ENCODE assay signal across 16 cellular contexts in genomic region chr4:73891739-73892405, GRCh38. TPM values are rescaled to one million over a fixed set of nuclear protein-coding genes. Genes with fewer than 3 reads are reported as not detected.
DNase-seq lines count a peak whose midpoint lies in the region; FAIRE-seq and TF ChIP-seq lines count a peak whose summit lies in the region.
"Had no signal": no experiment of that assay in that cellular context is flagged by ENCODE, and none has a peak within 500 bp of the region (broad histone marks: within the 10 kb centered on the region; RNA-seq: fewer than 3 reads in every experiment).

No MANE protein-coding gene starts in this region.

- H3K9ac ChIP-seq in fibroblast of lung (ENCODE audit: insufficient read depth, low read length) = no peak overlapping the region
- H3K9ac ChIP-seq: BLaER1 treated with 17β-estradiol and CSF1 and Interleukin-3, amounts not matched to agents 10 nM and 100 nM had no signal

- no peak overlapping the region for H3K4me3 ChIP-seq in fibroblast of lung (replicated peaks in 1 of 4; ENCODE audit: control extremely low read depth in 1 of 4, insufficient read depth in 1 of 4, low read depth in 3 of 4, low read length in 4 of 4)
- no peak overlapping the region for H3K4me3 ChIP-seq in Peyer's patch
- H3K4me3 ChIP-seq: BLaER1 treated with 17β-estradiol and CSF1 and Interleukin-3, amounts not matched to agents 10 nM and 100 nM had no signal

- H3K4me3 Mint-ChIP-seq in HFFc6 (no peak overlapping the region), nephron (no peak overlapping the region)

- H4K20me1 ChIP-seq in fibroblast of lung (ENCODE audit: control insufficient read depth, extremely low read depth, insufficient read depth, low read length) = no peaks in the 10 kb centered on the region
- H4K20me1 ChIP-seq: BLaER1 treated with 17β-estradiol and CSF1 and Interleukin-3, amounts not matched to agents 10 nM and 100 nM had no signal

- H3K36me3 Mint-ChIP-seq in HFFc6 (ENCODE audit: low read depth) = no peaks in the 10 kb centered on the region
- H3K36me3 Mint-ChIP-seq in nephron (ENCODE audit: low read depth) = no peaks in the 10 kb centered on the region

- no peak overlapping the region for H3K4me2 ChIP-seq in fibroblast of lung (ENCODE audit: extremely low read depth, insufficient read depth, low read length)

- TF ChIP-seq POLR2A in GM12892 (IDR thresholded peaks at IDR 0.05; ENCODE audit: low read depth, low read length) = no peak
- no peak for TF ChIP-seq POLR2A in Peyer's patch (IDR thresholded peaks at IDR 0.05)

- H3K9me3 Mint-ChIP-seq in HFFc6 (no peaks in the 10 kb centered on the region), nephron (no peaks in the 10 kb centered on the region)

- H3K79me2 ChIP-seq in fibroblast of lung (ENCODE audit: control insufficient read depth, insufficient read depth, low read length) = no peaks in the 10 kb centered on the region

- H3K9me3 ChIP-seq in fibroblast of lung (ENCODE audit: control insufficient read depth, insufficient read depth, low read depth, low read length) (no peaks in the 10 kb centered on the region), Peyer's patch (no peaks in the 10 kb centered on the region)
- H3K9me3 ChIP-seq: BLaER1 treated with 17β-estradiol and CSF1 and Interleukin-3, amounts not matched to agents 10 nM and 100 nM had no signal

- H3K4me1 Mint-ChIP-seq in HFFc6 (ENCODE audit: low read depth) (peaks cover 33% of the 10 kb centered on the region), nephron (peaks cover 12% of the 10 kb centered on the region)

- no peak for FAIRE-seq in GM12892 (lab: Jason Lieb, UNC)

- no peak for TF ChIP-seq CTCF in HFFc6 (IDR thresholded peaks at IDR 0.05)
- TF ChIP-seq CTCF in fibroblast of lung (conservative IDR thresholded peaks at IDR 0.05 in 1 of 2, IDR thresholded peaks at IDR 0.05 in 1 of 2; ENCODE audit: low read depth in 1 of 2, low read length in 2 of 2) = no peak
- no peak for TF ChIP-seq CTCF in nephron (IDR thresholded peaks at IDR 0.05; ENCODE audit: unreplicated experiment in 3 of 3)
- no peak for TF ChIP-seq CTCF in Peyer's patch (IDR thresholded peaks at IDR 0.05)

- H3K27me3 ChIP-seq in fibroblast of lung (ENCODE audit: control insufficient read depth, insufficient read depth, low read length) (no peaks in the 10 kb centered on the region), Peyer's patch (no peaks in the 10 kb centered on the region)
- H3K27me3 ChIP-seq: BLaER1 treated with 17β-estradiol and CSF1 and Interleukin-3, amounts not matched to agents 10 nM and 100 nM had no signal

- H3K27ac ChIP-seq in fibroblast of lung (ENCODE audit: insufficient read depth, low read length) (no peak overlapping the region), Peyer's patch (no peak overlapping the region)
- H3K27ac ChIP-seq: BLaER1 treated with 17β-estradiol and CSF1 and Interleukin-3, amounts not matched to agents 10 nM and 100 nM had no signal

- H3K27me3 Mint-ChIP-seq in HFFc6 (ENCODE audit: insufficient read depth) (no peaks in the 10 kb centered on the region), nephron (ENCODE audit: low read depth) (peaks cover 4% of the 10 kb centered on the region)

- no peak overlapping the region for H2AFZ ChIP-seq in fibroblast of lung (ENCODE audit: low read length)

- no peaks in the 10 kb centered on the region for H3K36me3 ChIP-seq in fibroblast of lung (ENCODE audit: control insufficient read depth, insufficient read depth, low read length)
- no peaks in the 10 kb centered on the region for H3K36me3 ChIP-seq in Peyer's patch
- H3K36me3 ChIP-seq: BLaER1 treated with 17β-estradiol and CSF1 and Interleukin-3, amounts not matched to agents 10 nM and 100 nM had no signal

- H3K4me1 ChIP-seq in fibroblast of lung (ENCODE audit: control insufficient read depth, extremely low read depth, insufficient read depth, low read length) = peaks cover 2% of the 10 kb centered on the region
- peaks cover 0 to 14% (median 0%) of the 10 kb centered on the region in 4 donors for H3K4me1 ChIP-seq in Peyer's patch

- H3K27ac Mint-ChIP-seq in HFFc6 (no peak overlapping the region; the same call in 1 of the 2 replicates), nephron (peak overlapping the region; percentile 15 to 90 (median 64))

- DNase-seq in AG08395 (ENCODE audit: low spot score) (peak; percentile 56), HFFc6 (peak; percentile 8), fibroblast of lung (ENCODE audit: low read depth in 2 of 2) (peak; percentile 66 to 93), HuH-7 (ENCODE audit: low spot score) (no peak), GM12892 (ENCODE audit: insufficient read length) (no peak), Peyer's patch (no peak)
- DNase-seq in stimulated activated CD4-positive, alpha-beta T cell treated with anti-CD3 and anti-CD28 coated beads, Interleukin-15, amount 100 ng/mL, for 24 hours = no peak
- DNase-seq: activated naive CD4-positive, alpha-beta T cell; DMS79 treated with DMSO at 0.1 percent for 48 hours; KBM-7; mammary epithelial cell; NCI-H1436 treated with DMSO at 0.1 percent for 48 hours; NCI-H446 treated with DMSO at 0.1 percent for 48 hours had no signal

RNA-seq across cellular contexts. Expression of gene CXCL1, which starts 22.7 kb away (rescaled TPM):
- 1 to 10 TPM in 5 of 6 experiments, under 1 TPM in 1; 0.71 to 5.0 (median 4.3) TPM for total RNA-seq in HFFc6 (2021; fragmentation: NEBNext Ultra II Directional; extraction: Animal tissue kit (Norgen Biotek cat#: 25700))
- total RNA-seq in fibroblast of lung = 1.5 and 2.3 TPM in 2 replicates
- 1.2 and 1.4 TPM in 2 replicates for polyA plus RNA-seq in fibroblast of lung
- 0.75 and 1.5 TPM in 2 replicates for polyA plus RNA-seq in fibroblast of lung (2012)
- polyA minus RNA-seq in fibroblast of lung (ENCODE audit: low replicate concordance) = 0.39 TPM in 1 of 2 replicates, not detected in the other
- not detected for polyA plus RNA-seq in GM12892 (2012; ENCODE audit: missing spikeins)
- total RNA-seq in Peyer's patch = 10 to 100 TPM in 1 of 4 donors, 1 to 10 TPM in 3; 4.1 to 69.3 (median 6.8) TPM

RNA-seq across cellular contexts. Expression of gene PF4V1, which starts 38.8 kb away (rescaled TPM):
- total RNA-seq in HFFc6 (2021; fragmentation: NEBNext Ultra II Directional; extraction: Animal tissue kit (Norgen Biotek cat#: 25700)) = not detected
- not detected in 2 replicates for total RNA-seq in fibroblast of lung
- polyA plus RNA-seq in fibroblast of lung = not detected in 2 replicates
- 0.31 TPM in 1 of 2 replicates, not detected in the other for polyA plus RNA-seq in fibroblast of lung (2012)
- not detected in 2 replicates for polyA minus RNA-seq in fibroblast of lung (ENCODE audit: low replicate concordance)
- not detected for polyA plus RNA-seq in GM12892 (2012; ENCODE audit: missing spikeins)
- not detected for total RNA-seq in Peyer's patch
- total RNA-seq: mammary epithelial cell, temporal lobe had no signal
- polyA plus RNA-seq: mammary epithelial cell had no signal

RNA-seq across cellular contexts. Expression of gene CXCL6, which starts 55.4 kb away (rescaled TPM):
- under 1 TPM in 2 of 6 experiments, not detected in 4; 0.12 to 0.24 TPM for total RNA-seq in HFFc6 (2021; fragmentation: NEBNext Ultra II Directional; extraction: Animal tissue kit (Norgen Biotek cat#: 25700))
- 0.17 and 0.77 TPM in 2 replicates for total RNA-seq in fibroblast of lung
- polyA plus RNA-seq in fibroblast of lung = 0.23 and 0.66 TPM in 2 replicates
- 0.43 and 0.62 TPM in 2 replicates for polyA plus RNA-seq in fibroblast of lung (2012)
- polyA minus RNA-seq in fibroblast of lung (ENCODE audit: low replicate concordance) = not detected in 2 replicates
- not detected for polyA plus RNA-seq in GM12892 (2012; ENCODE audit: missing spikeins)
- 1 to 10 TPM in 1 of 4 donors, not detected in 3; 1.6 TPM for total RNA-seq in Peyer's patch

Comparison
In these comparisons a context has a peak if more than half of its experiments do, and no peak if none do; other contexts are left out.
1. DNase-seq: peak in AG08395 (single experiment), HFFc6 (single experiment) and fibroblast of lung (2 of 2); none in HuH-7 (single experiment), GM12892 (single experiment), Peyer's patch (0 of 3) and stimulated activated CD4-positive, alpha-beta T cell treated with anti-CD3 and anti-CD28 coated beads, Interleukin-15, amount 100 ng/mL, for 24 hours (single experiment).